Comparison of ENCODE assay signal across 27 cellular contexts in genomic region chr1:31420716-31421115, GRCh38. TPM values are rescaled to one million over a fixed set of nuclear protein-coding genes. Genes with fewer than 3 reads are reported as not detected.
"Had no signal": no experiment of that assay in that cellular context is flagged by ENCODE, and none has a peak within 500 bp of the region (broad histone marks: within the 10 kb centered on the region; RNA-seq: fewer than 3 reads in every experiment).

No MANE protein-coding gene starts in this region.

- H2AFZ ChIP-seq: neural progenitor cell, parathyroid adenoma had no signal

- H3K4me1 ChIP-seq: colonic mucosa, parathyroid adenoma, prostate gland, right atrium auricular region, sigmoid colon, testis, tibial artery had no signal

- H3K4me3 Mint-ChIP-seq: dendritic cell treated with granulocyte-macrophage colony-stimulating factor and Interleukin-4, amounts not matched to agents 40 ng/mL and 50 ng/mL, for 4 days; endodermal cell; memory B cell; naive thymus-derived CD4-positive, alpha-beta T cell; nephron; neural progenitor cell; stimulated activated memory B cell treated with anti-CD40 and anti-IgM and Interleukin-4, amounts not matched to agents 10 μg/mL and 1 μg/mL and 100 μg/mL, for 72 hours had no signal

- H3K36me3 ChIP-seq: colonic mucosa, esophagus muscularis mucosa, heart right ventricle, lower lobe of right lung, neural progenitor cell, prostate gland, right atrium auricular region, sigmoid colon, spleen, upper lobe of left lung had no signal

- H3K4me2 ChIP-seq: neural progenitor cell had no signal

- DNase-seq: colonic mucosa; effector CD8-positive, alpha-beta T cell; foreskin keratinocyte; heart right ventricle; hippocampal formation; lower lobe of right lung; naive thymus-derived CD4-positive, alpha-beta T cell; sigmoid colon; spleen; stimulated activated CD4-positive, alpha-beta T cell treated with anti-CD3 and anti-CD28 coated beads, Interleukin-4, amount 100 ng/mL, for 4 hours; stimulated activated naive CD8-positive, alpha-beta T cell treated with anti-CD3 and anti-CD28 coated beads, Interleukin-15, Interleukin-2, amounts not matched to agents 100 U/mL and 50 U/mL, for 24 hours; substantia nigra; testis; tibial artery; upper lobe of left lung had no signal

- H3K27ac ChIP-seq: colonic mucosa, esophagus muscularis mucosa, foreskin keratinocyte, heart right ventricle, lower lobe of right lung, neural progenitor cell, parathyroid adenoma, prostate gland, right atrium auricular region, sigmoid colon, skin epidermis, spleen, testis, tibial artery, upper lobe of left lung had no signal

- H3K4me3 ChIP-seq: colonic mucosa, esophagus muscularis mucosa, heart right ventricle, lower lobe of right lung, neural progenitor cell, prostate gland, right atrium auricular region, sigmoid colon, skin epidermis, spleen, testis, tibial artery, upper lobe of left lung had no signal

- ATAC-seq: foreskin keratinocyte; lower lobe of right lung; naive thymus-derived CD4-positive, alpha-beta T cell; stimulated activated memory B cell treated with anti-CD40 and anti-IgM and Interleukin-4, amounts not matched to agents 10 μg/mL and 1 μg/mL and 100 μg/mL, for 72 hours; stimulated activated naive CD8-positive, alpha-beta T cell treated with anti-CD3 and anti-CD28 coated beads, Interleukin-15, Interleukin-2, amounts not matched to agents 100 U/mL and 50 U/mL, for 24 hours had no signal

- H3K4me1 Mint-ChIP-seq: endodermal cell had no signal

- H3K36me3 Mint-ChIP-seq: memory B cell; naive thymus-derived CD4-positive, alpha-beta T cell; stimulated activated memory B cell treated with anti-CD40 and anti-IgM and Interleukin-4, amounts not matched to agents 10 μg/mL and 1 μg/mL and 100 μg/mL, for 72 hours had no signal

- H3K27me3 ChIP-seq: colonic mucosa, esophagus muscularis mucosa, foreskin keratinocyte, neural progenitor cell, right atrium auricular region, sigmoid colon, testis, tibial artery, upper lobe of left lung had no signal

- H3K27ac Mint-ChIP-seq: dendritic cell treated with granulocyte-macrophage colony-stimulating factor and Interleukin-4, amounts not matched to agents 40 ng/mL and 50 ng/mL, for 4 days; endodermal cell; memory B cell; naive thymus-derived CD4-positive, alpha-beta T cell; nephron; neural progenitor cell; stimulated activated memory B cell treated with anti-CD40 and anti-IgM and Interleukin-4, amounts not matched to agents 10 μg/mL and 1 μg/mL and 100 μg/mL, for 72 hours had no signal

- H3K9ac ChIP-seq: neural progenitor cell, parathyroid adenoma had no signal

- H3K9me3 Mint-ChIP-seq: dendritic cell treated with granulocyte-macrophage colony-stimulating factor and Interleukin-4, amounts not matched to agents 40 ng/mL and 50 ng/mL, for 4 days; endodermal cell; memory B cell; nephron; neural progenitor cell; stimulated activated memory B cell treated with anti-CD40 and anti-IgM and Interleukin-4, amounts not matched to agents 10 μg/mL and 1 μg/mL and 100 μg/mL, for 72 hours had no signal

- H3K9me3 ChIP-seq: colonic mucosa, esophagus muscularis mucosa, heart right ventricle, lower lobe of right lung, prostate gland, right atrium auricular region, sigmoid colon, spleen, testis, tibial artery, upper lobe of left lung had no signal

RNA-seq across cellular contexts. Expression of gene SERINC2, which starts 7.7 kb away (rescaled TPM):
- polyA plus RNA-seq: naive thymus-derived CD4-positive, alpha-beta T cell had no signal

RNA-seq across cellular contexts. Expression of gene FABP3, which starts 47.8 kb away (rescaled TPM):
- total RNA-seq: mononuclear cell had no signal
- polyA plus RNA-seq: naive thymus-derived CD4-positive, alpha-beta T cell had no signal
